Comparison of ENCODE assay signal across 23 cellular contexts in genomic region chr9:24351258-24351657, GRCh38.
"Had no signal": no experiment of that assay in that cellular context is flagged by ENCODE, and none has a peak within 500 bp of the region (broad histone marks: within the 10 kb centered on the region; RNA-seq: fewer than 3 reads in every experiment).

No MANE protein-coding gene starts in this region.

- H3K4me3 Mint-ChIP-seq: IgD-negative memory B cell had no signal

- H3K27me3 Mint-ChIP-seq: IgD-negative memory B cell had no signal

- H3K36me3 ChIP-seq: SJSA1 had no signal

- H3K4me1 ChIP-seq: SJSA1 had no signal

- H3K27ac Mint-ChIP-seq: IgD-negative memory B cell had no signal

- H3K27ac ChIP-seq: HL-60, SJSA1, SK-N-MC had no signal

- ATAC-seq: K562 had no signal

- H3K9me3 ChIP-seq: SJSA1 had no signal

- H3K27me3 ChIP-seq: SJSA1 had no signal

- H3K36me3 Mint-ChIP-seq: IgD-negative memory B cell had no signal

- H3K4me3 ChIP-seq: K562, SJSA1, SK-N-MC had no signal

- H3K4me1 Mint-ChIP-seq: IgD-negative memory B cell had no signal

- DNase-seq: NCI-H1092; NCI-H1436; NCI-H187; NCI-H2029; NCI-H2081 treated with DMSO at 0.1 percent for 48 hours; NCI-H2171; NCI-H226; NCI-H446; NCI-H510A; NCI-H524 treated with DMSO at 0.1 percent for 48 hours; NCI-H69; NCI-H774; NK-92 treated with Interleukin-12 subunit alpha and Interleukin-12 subunit beta, amount 100 ng/mL, for 24 hours; Right ventricle myocardium superior; RPMI8226; SIG-M5; SW 1271; T-helper 1 cell had no signal
